8 cellular contexts compared by ENCODE assay signal in genomic region chr22:37674951-37675929, GRCh38. TPM values are rescaled to one million over a fixed set of nuclear protein-coding genes. Genes with fewer than 3 reads are reported as not detected.
DNase-seq lines count a peak whose midpoint lies in the region; ATAC-seq and TF ChIP-seq lines count a peak whose summit lies in the region.

Gene LGALS1, plus strand, starts transcription at chr22:37675636. Its CDS starts 67 bp downstream, at chr22:37675703.

- H3K27ac Mint-ChIP-seq in stimulated activated naive CD8-positive, alpha-beta T cell treated with anti-CD3 and anti-CD28 coated beads, Interleukin-15, Interleukin-2, amounts not matched to agents 100 ng/mL and 50 ng/mL, for 24 hours, result peak within 1 kb of the TSS; percentile 86

- peak; percentile 40 for ATAC-seq in HG03066 (IDR thresholded peaks at IDR 0.05; ENCODE audit: low read depth, unreplicated experiment)

- peak within 1 kb of the TSS; percentile 80 for H3K4me3 Mint-ChIP-seq in stimulated activated naive CD8-positive, alpha-beta T cell treated with anti-CD3 and anti-CD28 coated beads, Interleukin-15, Interleukin-2, amounts not matched to agents 100 ng/mL and 50 ng/mL, for 24 hours

- no peaks in the 10 kb centered on the region for H3K9me3 ChIP-seq in mononuclear cell (ENCODE audit: low read depth, low read length)

- H3K4me1 ChIP-seq in mononuclear cell (ENCODE audit: insufficient read depth, low read length), result peaks cover 63% of the 10 kb centered on the region

- DNase-seq in SIG-M5 treated with dmso at 0.1 percent for 504 hours (lab: John Stamatoyannopoulos, UW; ENCODE audit: unreplicated experiment) (peak; percentile 75), SIG-M5 (lab: John Stamatoyannopoulos, UW) (no peak), NOMO-1 treated with dmso at 0.1 percent for 144 hours (lab: John Stamatoyannopoulos, UW; ENCODE audit: unreplicated experiment) (peak; percentile 90), epithelial cell of proximal tubule (ENCODE audit: low read depth) (no peak)
- peak; percentile 64 for DNase-seq in activated T-cell treated with anti-CD3 and anti-CD28 coated beads, Interleukin-2, amount 50 U/mL, for 1 hour

- peaks cover 7% of the 10 kb centered on the region for H3K36me3 Mint-ChIP-seq in stimulated activated naive CD8-positive, alpha-beta T cell treated with anti-CD3 and anti-CD28 coated beads, Interleukin-15, Interleukin-2, amounts not matched to agents 100 ng/mL and 50 ng/mL, for 24 hours (ENCODE audit: low read depth)

- no peaks in the 10 kb centered on the region for H3K27me3 ChIP-seq in mononuclear cell (ENCODE audit: insufficient read depth, low read length)

- H3K4me3 ChIP-seq in epithelial cell of proximal tubule (ENCODE audit: low read depth, low read length) (peak within 1 kb of the TSS; percentile 75), mononuclear cell (ENCODE audit: low read length) (peak within 1 kb of the TSS; percentile 67)

- H3K27me3 Mint-ChIP-seq in stimulated activated naive CD8-positive, alpha-beta T cell treated with anti-CD3 and anti-CD28 coated beads, Interleukin-15, Interleukin-2, amounts not matched to agents 100 ng/mL and 50 ng/mL, for 24 hours, result no peaks in the 10 kb centered on the region

- no peak for TF ChIP-seq CTCF in epithelial cell of proximal tubule (conservative IDR thresholded peaks at IDR 0.05; ENCODE audit: low read depth, low read length)

- peaks cover 65% of the 10 kb centered on the region for H3K4me1 Mint-ChIP-seq in stimulated activated naive CD8-positive, alpha-beta T cell treated with anti-CD3 and anti-CD28 coated beads, Interleukin-15, Interleukin-2, amounts not matched to agents 100 ng/mL and 50 ng/mL, for 24 hours (ENCODE audit: low read depth)

- H3K9me3 Mint-ChIP-seq in stimulated activated naive CD8-positive, alpha-beta T cell treated with anti-CD3 and anti-CD28 coated beads, Interleukin-15, Interleukin-2, amounts not matched to agents 100 ng/mL and 50 ng/mL, for 24 hours, result no peaks in the 10 kb centered on the region

RNA-seq across cellular contexts. Expression of gene LGALS1, which starts in this region (rescaled TPM):
- total RNA-seq in epithelial cell of proximal tubule, result 1,711 and 1,833 TPM in 2 replicates
- total RNA-seq in mononuclear cell, result 260 TPM

Comparison
In these comparisons a context has a peak if more than half of its experiments do, and no peak if none do; other contexts are left out.
1. DNase-seq: peak in SIG-M5 treated with dmso at 0.1 percent for 504 hours (single experiment), NOMO-1 treated with dmso at 0.1 percent for 144 hours (single experiment) and activated T-cell treated with anti-CD3 and anti-CD28 coated beads, Interleukin-2, amount 50 U/mL, for 1 hour (single experiment); none in SIG-M5 (single experiment) and epithelial cell of proximal tubule (single experiment).